In genomic region chr20:63926298-63926697, GRCh38 we compare ENCODE assay signal across 18 cellular contexts. TPM values are rescaled to one million over a fixed set of nuclear protein-coding genes. Genes with fewer than 3 reads are reported as not detected.
DNase-seq lines count a peak whose midpoint lies in the region; ATAC-seq and TF ChIP-seq lines count a peak whose summit lies in the region.
"Had no signal": no experiment of that assay in that cellular context is flagged by ENCODE, and none has a peak within 500 bp of the region (broad histone marks: within the 10 kb centered on the region; RNA-seq: fewer than 3 reads in every experiment).

No MANE protein-coding gene starts in this region.

- TF ChIP-seq CTCF in CD4-positive, alpha-beta T cell (IDR thresholded peaks at IDR 0.05), result no peak

- peaks cover 7% of the 10 kb centered on the region for H3K4me1 ChIP-seq in mesendoderm (ENCODE audit: control insufficient read depth, low read depth, low read length)
- H3K4me1 ChIP-seq in trophoblast cell (ENCODE audit: control insufficient read depth in 1 of 2, insufficient read depth in 2 of 2, low read length in 2 of 2), result no peaks in the 10 kb centered on the region

- H3K27ac ChIP-seq in CD4-positive, alpha-beta T cell (ENCODE audit: low read depth, low read length), result peak overlapping the region; percentile 6
- no peak overlapping the region for H3K27ac ChIP-seq in mesendoderm (ENCODE audit: low read depth, low read length)
- H3K27ac ChIP-seq in trophoblast cell (ENCODE audit: low read depth, low read length), result no peak overlapping the region
- H3K27ac ChIP-seq: SJCRH30 had no signal

- H2BK12ac ChIP-seq in trophoblast cell (ENCODE audit: low read length), result no peak overlapping the region

- H2BK5ac ChIP-seq in mesendoderm (ENCODE audit: low read length) (no peak overlapping the region), trophoblast cell (ENCODE audit: low read depth, low read length, poor library complexity) (no peak overlapping the region)

- H2BK15ac ChIP-seq in mesendoderm (replicated peaks; ENCODE audit: low read depth), result no peak overlapping the region

- no peak overlapping the region for H4K5ac ChIP-seq in mesendoderm (ENCODE audit: low read length)

- no peaks in the 10 kb centered on the region for H3K27me3 ChIP-seq in CD4-positive, alpha-beta T cell (ENCODE audit: control insufficient read depth, insufficient read depth, low read length)
- H3K27me3 ChIP-seq in mesendoderm (ENCODE audit: insufficient read depth, low read length, poor library complexity), result no peaks in the 10 kb centered on the region
- no peaks in the 10 kb centered on the region for H3K27me3 ChIP-seq in trophoblast cell (ENCODE audit: insufficient read depth, low read length)
- H3K27me3 ChIP-seq: SJCRH30 had no signal

- H3K27ac Mint-ChIP-seq in CD4-positive, alpha-beta T cell, result no peak overlapping the region
- peak overlapping the region; percentile 4 for H3K27ac Mint-ChIP-seq in central memory CD8-positive, alpha-beta T cell (ENCODE audit: low read depth)

- H3K36me3 Mint-ChIP-seq in CD4-positive, alpha-beta T cell (ENCODE audit: low read depth), result peaks cover 52% of the 10 kb centered on the region
- H3K36me3 Mint-ChIP-seq in central memory CD8-positive, alpha-beta T cell (ENCODE audit: insufficient read depth), result peaks cover 36% of the 10 kb centered on the region

- H3K18ac ChIP-seq in mesendoderm (ENCODE audit: low read length) (no peak overlapping the region), trophoblast cell (ENCODE audit: low read length) (no peak overlapping the region)

- intact Hi-C loops in CD4-positive, alpha-beta T cell (cut with DNase I, micrococcal nuclease), result no loop called here

- POLR2A ChIA-PET in CD4-positive, alpha-beta T cell (lab: Charles Lee), result no interaction called here

- CTCF ChIA-PET in CD4-positive, alpha-beta T cell (lab: Charles Lee), result no interaction called here

- H3K56ac ChIP-seq in mesendoderm (ENCODE audit: low read length), result no peak overlapping the region

- no peak overlapping the region for H3K4me3 ChIP-seq in mesendoderm (ENCODE audit: low read length)
- H3K4me3 ChIP-seq in trophoblast cell (ENCODE audit: low read depth, low read length), result no peak overlapping the region
- H3K4me3 ChIP-seq: SJCRH30 had no signal

- no CpG with 5 or more reads among the region's 8 CpGs for WGBS in mesendoderm (ENCODE audit: extremely low coverage, insufficient coverage, low lambda C conversion rate)
- no CpG with 5 or more reads among the region's 8 CpGs for WGBS in trophoblast cell (ENCODE audit: extremely low coverage, insufficient coverage, insufficient read length)

- no peak overlapping the region for H4K12ac ChIP-seq in trophoblast cell (ENCODE audit: low read depth, low read length)

- H3K4me1 Mint-ChIP-seq in CD4-positive, alpha-beta T cell (ENCODE audit: low read depth), result peaks cover 27% of the 10 kb centered on the region
- peaks cover 19% of the 10 kb centered on the region for H3K4me1 Mint-ChIP-seq in central memory CD8-positive, alpha-beta T cell

- no peak overlapping the region for H2AK5ac ChIP-seq in mesendoderm (ENCODE audit: low read length)
- H2AK5ac ChIP-seq in trophoblast cell (ENCODE audit: low read length), result no peak overlapping the region

- H3K23ac ChIP-seq in mesendoderm (ENCODE audit: low read length) (peak overlapping the region; percentile 80), trophoblast cell (ENCODE audit: low read length) (no peak overlapping the region)

- H3K9me3 ChIP-seq in CD4-positive, alpha-beta T cell (ENCODE audit: control insufficient read depth, low read length), result no peaks in the 10 kb centered on the region
- H3K9me3 ChIP-seq in trophoblast cell (ENCODE audit: insufficient read depth, low read depth, low read length), result peaks cover 3% of the 10 kb centered on the region
- H3K9me3 ChIP-seq: SJCRH30 had no signal

- peaks cover 4% of the 10 kb centered on the region for H3K79me2 ChIP-seq in mesendoderm (ENCODE audit: control insufficient read depth, insufficient read depth, low read length)
- H3K79me2 ChIP-seq in trophoblast cell (ENCODE audit: control insufficient read depth, insufficient read depth, low read length, poor library complexity), result no peaks in the 10 kb centered on the region

- H3K4me2 ChIP-seq in mesendoderm (ENCODE audit: low read length) (no peak overlapping the region), trophoblast cell (ENCODE audit: low read length) (no peak overlapping the region)

- peaks cover 7% of the 10 kb centered on the region for H3K36me3 ChIP-seq in mesendoderm (ENCODE audit: control insufficient read depth, insufficient read depth, low read length)
- peaks cover 44 to 47% of the 10 kb centered on the region in 2 experiments for H3K36me3 ChIP-seq in trophoblast cell (ENCODE audit: control insufficient read depth in 1 of 2, insufficient read depth in 2 of 2, low read length in 2 of 2)

- H2BK120ac ChIP-seq in mesendoderm (ENCODE audit: low read depth, low read length) (no peak overlapping the region), trophoblast cell (ENCODE audit: insufficient read depth, low read length, poor library complexity) (no peak overlapping the region)

- no peak for DNase-seq in CD4-positive, alpha-beta T cell
- DNase-seq in HuH-7.5 (ENCODE audit: low spot score) (peak; percentile 6), mesendoderm (no peak), dermis blood vessel endothelial cell (no peak), trophoblast cell (no peak)
- no peak for DNase-seq in central memory CD8-positive, alpha-beta T cell (ENCODE audit: low spot score in 2 of 2)
- DNase-seq: ACHN; AML-193; CD8-positive, alpha-beta memory T cell; DMS79; HCEC 1CT; NCI-H187; NCI-H446; NCI-H69; NK-92 treated with Interleukin-12 subunit alpha and Interleukin-12 subunit beta, amount 100 ng/mL, for 24 hours; SJCRH30 had no signal

- no peak overlapping the region for H3K14ac ChIP-seq in trophoblast cell (ENCODE audit: low read length)

- H2AFZ ChIP-seq in trophoblast cell (ENCODE audit: insufficient read depth, low read length, poor library complexity), result no peak overlapping the region

- H3K79me1 ChIP-seq in mesendoderm (ENCODE audit: low read length) (peaks cover 8% of the 10 kb centered on the region), trophoblast cell (ENCODE audit: low read length) (no peaks in the 10 kb centered on the region)

- H3K9me3 Mint-ChIP-seq in CD4-positive, alpha-beta T cell, result no peaks in the 10 kb centered on the region
- no peaks in the 10 kb centered on the region for H3K9me3 Mint-ChIP-seq in central memory CD8-positive, alpha-beta T cell
- H3K9me3 Mint-ChIP-seq: CD8-positive, alpha-beta memory T cell had no signal

- H3K9ac ChIP-seq in mesendoderm (ENCODE audit: low read length) (no peak overlapping the region), trophoblast cell (ENCODE audit: low read length) (no peak overlapping the region)

- H4K8ac ChIP-seq in mesendoderm (ENCODE audit: low read depth, low read length), result no peak overlapping the region
- no peak overlapping the region for H4K8ac ChIP-seq in trophoblast cell (ENCODE audit: low read depth, low read length)

- H3K27me3 Mint-ChIP-seq in CD4-positive, alpha-beta T cell, result no peaks in the 10 kb centered on the region
- no peaks in the 10 kb centered on the region for H3K27me3 Mint-ChIP-seq in central memory CD8-positive, alpha-beta T cell
- H3K27me3 Mint-ChIP-seq: CD8-positive, alpha-beta memory T cell had no signal

- no peak for ATAC-seq in CD4-positive, alpha-beta T cell (ENCODE audit: poor library complexity)
- no peak for ATAC-seq in central memory CD8-positive, alpha-beta T cell (replicated peaks; ENCODE audit: extremely low read depth, poor library complexity, severe bottlenecking)
- ATAC-seq in HG03521 (IDR thresholded peaks at IDR 0.05; ENCODE audit: unreplicated experiment) (no peak), HG02798 (IDR thresholded peaks at IDR 0.05; ENCODE audit: poor library complexity, unreplicated experiment) (no peak)

- H3K4ac ChIP-seq in mesendoderm (ENCODE audit: low read depth, low read length) (no peak overlapping the region), trophoblast cell (ENCODE audit: low read depth, low read length) (no peak overlapping the region)

- H3K4me3 Mint-ChIP-seq in CD4-positive, alpha-beta T cell, result no peak overlapping the region
- H3K4me3 Mint-ChIP-seq in central memory CD8-positive, alpha-beta T cell, result no peak overlapping the region
- H3K4me3 Mint-ChIP-seq: CD8-positive, alpha-beta memory T cell had no signal

- no peak overlapping the region for H4K91ac ChIP-seq in trophoblast cell (ENCODE audit: low read depth, low read length)

RNA-seq across cellular contexts. Expression of gene UCKL1, which starts 29.9 kb away (rescaled TPM):
- 10 to 100 TPM; 41.3 to 46.1 TPM for total RNA-seq in CD4-positive, alpha-beta T cell
- polyA plus RNA-seq in mesendoderm (2013, experiment 1 of 2), result 28.6 TPM
- polyA plus RNA-seq in mesendoderm (2013, experiment 2 of 2), result 29.4 TPM
- total RNA-seq in dermis blood vessel endothelial cell, result 40.7 and 46.4 TPM in 2 replicates
- 28.2 and 30.1 TPM in 2 replicates for polyA plus RNA-seq in trophoblast cell (2013)

RNA-seq across cellular contexts. Expression of gene DNAJC5, which starts 31.4 kb away (rescaled TPM):
- 10 to 100 TPM; 21.4 to 22.5 TPM for total RNA-seq in CD4-positive, alpha-beta T cell
- polyA plus RNA-seq in mesendoderm (2013, experiment 1 of 2), result 17.5 TPM
- polyA plus RNA-seq in mesendoderm (2013, experiment 2 of 2), result 17.4 TPM
- 90.9 and 98.3 TPM in 2 replicates for total RNA-seq in dermis blood vessel endothelial cell
- polyA plus RNA-seq in trophoblast cell (2013), result 24.9 and 25.0 TPM in 2 replicates

RNA-seq across cellular contexts. Expression of gene ZNF512B, which starts 43.4 kb away (rescaled TPM):
- 10 to 100 TPM; 22.0 to 23.3 TPM for total RNA-seq in CD4-positive, alpha-beta T cell
- 10.8 TPM for polyA plus RNA-seq in mesendoderm (2013, experiment 1 of 2)
- 10.9 TPM for polyA plus RNA-seq in mesendoderm (2013, experiment 2 of 2)
- 10.0 and 14.5 TPM in 2 replicates for total RNA-seq in dermis blood vessel endothelial cell
- 7.5 and 7.8 TPM in 2 replicates for polyA plus RNA-seq in trophoblast cell (2013)

RNA-seq across cellular contexts. Expression of gene SAMD10, which starts 53.1 kb away (rescaled TPM):
- 10 to 100 TPM; 12.0 to 12.1 TPM for total RNA-seq in CD4-positive, alpha-beta T cell
- polyA plus RNA-seq in mesendoderm (2013, experiment 1 of 2), result 2.2 TPM
- 2.1 TPM for polyA plus RNA-seq in mesendoderm (2013, experiment 2 of 2)
- total RNA-seq in dermis blood vessel endothelial cell, result 4.3 and 6.1 TPM in 2 replicates
- 4.3 and 4.5 TPM in 2 replicates for polyA plus RNA-seq in trophoblast cell (2013)
- total RNA-seq: SJCRH30 had no signal

RNA-seq across cellular contexts. Expression of gene PRPF6, which starts 54.6 kb away (rescaled TPM):
- 10 to 100 TPM; 50.6 to 51.3 TPM for total RNA-seq in CD4-positive, alpha-beta T cell
- 45.5 TPM for polyA plus RNA-seq in mesendoderm (2013, experiment 1 of 2)
- polyA plus RNA-seq in mesendoderm (2013, experiment 2 of 2), result 46.7 TPM
- total RNA-seq in dermis blood vessel endothelial cell, result 79.6 and 94.2 TPM in 2 replicates
- polyA plus RNA-seq in trophoblast cell (2013), result 45.4 and 45.8 TPM in 2 replicates
